In the genomic region with DNA sequence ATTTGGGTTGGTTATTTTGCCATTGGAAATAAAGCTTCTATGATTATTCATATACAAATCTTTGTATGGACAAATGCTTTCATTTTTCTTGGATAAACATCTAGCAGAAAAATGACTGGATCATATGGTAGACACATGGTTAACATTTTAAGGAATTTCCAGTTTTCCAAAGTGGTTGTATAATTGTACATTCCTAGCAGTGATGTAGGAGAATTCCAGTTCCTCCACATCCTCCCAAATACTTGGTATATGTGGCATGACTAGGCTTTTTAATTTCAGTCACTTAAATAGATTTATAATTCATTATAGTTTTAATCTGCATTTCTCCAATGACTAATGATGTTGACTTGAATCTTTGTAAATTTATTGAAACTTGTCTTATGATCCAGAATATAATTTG, we compare ENCODE assay signal across 8 cellular contexts.
"Had no signal": no experiment of that assay in that cellular context is flagged by ENCODE, and none has a peak within 500 bp of the region (broad histone marks: within the 10 kb centered on the region; RNA-seq: fewer than 3 reads in every experiment).

No MANE protein-coding gene starts in this region.

- DNase-seq: IMR-90, KBM-7, KG1 had no signal

- H3K27ac ChIP-seq: HL-60, KMS-11 had no signal

- H3K4me2 ChIP-seq: KMS-11 had no signal

- H3K4me3 ChIP-seq: K562 had no signal

- ATAC-seq: HepG2, K562 had no signal

- H3K9ac ChIP-seq: KMS-11 had no signal

- FAIRE-seq: HepG2, HTR-8/SVneo, K562 had no signal
